16 cellular contexts compared by ENCODE assay signal in the genomic region with DNA sequence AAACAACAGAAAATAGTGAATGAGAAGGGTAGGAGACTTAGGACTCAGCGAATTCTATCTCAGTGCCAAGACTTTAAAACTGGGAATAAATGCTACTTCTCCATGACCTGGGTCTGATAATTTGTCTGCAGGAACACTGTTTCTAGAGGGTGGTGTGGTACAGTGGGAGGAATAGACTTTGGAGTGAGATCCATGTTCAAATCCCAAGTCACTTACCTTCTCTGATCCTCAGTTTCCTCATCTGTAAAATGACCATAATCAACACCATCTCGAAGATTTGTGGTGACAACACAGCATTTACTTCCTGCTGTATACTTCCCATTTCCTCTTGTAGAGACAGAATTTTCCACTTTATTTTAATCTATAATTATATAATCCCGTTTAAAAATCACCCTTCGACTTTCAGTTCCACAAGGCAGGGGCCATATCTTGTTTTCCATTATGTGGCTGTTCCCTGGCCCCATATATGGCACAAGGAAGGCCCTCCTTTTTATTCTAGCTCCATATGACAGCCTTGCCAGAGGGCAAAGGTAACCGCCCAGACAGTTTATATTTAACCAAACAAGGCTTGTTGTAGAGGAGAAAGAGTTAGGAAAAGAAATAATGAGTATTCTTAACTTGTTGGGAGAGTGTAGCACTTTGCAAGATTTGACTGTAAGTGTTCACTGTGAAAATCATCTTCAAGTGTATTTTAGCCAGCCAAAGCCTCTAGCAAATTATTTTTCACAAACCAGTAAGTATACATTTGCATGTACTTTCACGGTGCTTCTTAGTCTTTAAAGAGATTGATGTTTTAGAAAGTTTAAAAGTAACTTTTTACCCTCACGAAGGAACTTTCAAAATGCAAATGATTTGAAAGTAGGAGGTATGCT.
A peak's percentile ranks its signal among the peaks of the same experiment; 100 is the strongest.
DNase-seq lines count a peak whose midpoint lies in the region; ATAC-seq and TF ChIP-seq lines count a peak whose summit lies in the region.
"Had no signal": no experiment of that assay in that cellular context is flagged by ENCODE, and none has a peak within 500 bp of the region (broad histone marks: within the 10 kb centered on the region; RNA-seq: fewer than 3 reads in every experiment).

No MANE protein-coding gene starts in this region.

- H3K4me1 ChIP-seq in gastroesophageal sphincter, result peaks cover 0 to 48% (median 13%) of the 10 kb centered on the region in 3 donors

- TF ChIP-seq CTCF in gastroesophageal sphincter (IDR thresholded peaks at IDR 0.05), result no peak

- H3K27ac ChIP-seq in gastroesophageal sphincter, result peak overlapping the region in 3 of 4 donors; percentile 46 to 57 (median 51)

- H3K36me3 ChIP-seq in gastroesophageal sphincter, result no peaks in the 10 kb centered on the region

- ATAC-seq in GM18519 (IDR thresholded peaks at IDR 0.05; ENCODE audit: low FRiP score, unreplicated experiment) (peak; percentile 55), GM21515 (IDR thresholded peaks at IDR 0.05; ENCODE audit: unreplicated experiment) (peak; percentile 54), HG03095 (IDR thresholded peaks at IDR 0.05; ENCODE audit: unreplicated experiment) (peak; percentile 59), gastroesophageal sphincter (no peak)
- no peak for ATAC-seq in activated CD8-positive, alpha-beta memory T cell treated with anti-CD3 and anti-CD28 coated beads, Interleukin-2, amount 10 ng/mL, durations not matched to agents 7 days and 5 days
- ATAC-seq in stimulated activated naive B cell treated with anti-CD40 and anti-IgM and Interleukin-4, amounts not matched to agents 10 μg/mL and 1 μg/mL and 100 μg/mL, for 72 hours (replicated peaks), result no peak
- ATAC-seq: left cardiac atrium had no signal

- TF ChIP-seq EP300 in gastroesophageal sphincter (IDR thresholded peaks at IDR 0.05), result no peak

- H3K4me1 Mint-ChIP-seq in activated CD4-positive, alpha-beta memory T cell treated with anti-CD3 and anti-CD28 coated beads, Interleukin-2, amount 10 ng/mL, durations not matched to agents 7 days and 5 days, result no peaks in the 10 kb centered on the region
- H3K4me1 Mint-ChIP-seq in activated CD8-positive, alpha-beta memory T cell treated with anti-CD3 and anti-CD28 coated beads, Interleukin-2, amount 10 ng/mL, durations not matched to agents 7 days and 5 days, result no peaks in the 10 kb centered on the region
- no peaks in the 10 kb centered on the region for H3K4me1 Mint-ChIP-seq in stimulated activated naive B cell treated with anti-CD40 and anti-IgM and Interleukin-4, amounts not matched to agents 10 μg/mL and 1 μg/mL and 100 μg/mL, for 72 hours
- H3K4me1 Mint-ChIP-seq: activated naive CD4-positive, alpha-beta T cell treated with anti-CD3 and anti-CD28 coated beads, Interleukin-2, amount 50 U/mL, for 24 hours had no signal

- CTCF ChIA-PET in activated CD4-positive, alpha-beta memory T cell treated with anti-CD3 and anti-CD28 coated beads, Interleukin-2, amount 10 ng/mL, durations not matched to agents 7 days and 5 days (lab: Charles Lee), result no interaction called here
- CTCF ChIA-PET in activated CD8-positive, alpha-beta memory T cell treated with anti-CD3 and anti-CD28 coated beads, Interleukin-2, amount 10 ng/mL, durations not matched to agents 7 days and 5 days (lab: Charles Lee), result no interaction called here

- no peaks in the 10 kb centered on the region for H3K9me3 Mint-ChIP-seq in activated CD4-positive, alpha-beta memory T cell treated with anti-CD3 and anti-CD28 coated beads, Interleukin-2, amount 10 ng/mL, durations not matched to agents 7 days and 5 days
- H3K9me3 Mint-ChIP-seq in activated CD8-positive, alpha-beta memory T cell treated with anti-CD3 and anti-CD28 coated beads, Interleukin-2, amount 10 ng/mL, durations not matched to agents 7 days and 5 days (ENCODE audit: low read depth), result no peaks in the 10 kb centered on the region
- H3K9me3 Mint-ChIP-seq in stimulated activated naive B cell treated with anti-CD40 and anti-IgM and Interleukin-4, amounts not matched to agents 10 μg/mL and 1 μg/mL and 100 μg/mL, for 72 hours, result no peaks in the 10 kb centered on the region
- H3K9me3 Mint-ChIP-seq: activated naive CD4-positive, alpha-beta T cell treated with anti-CD3 and anti-CD28 coated beads, Interleukin-2, amount 50 U/mL, for 24 hours; HFFc6; IgD-negative memory B cell had no signal

- 52 to 69% methylated on average over 5 to 7 of the region's 7 CpGs for WGBS in gastroesophageal sphincter (ENCODE audit: low coverage in 1 of 2), 2 donors

- POLR2A ChIA-PET in activated CD4-positive, alpha-beta memory T cell treated with anti-CD3 and anti-CD28 coated beads, Interleukin-2, amount 10 ng/mL, durations not matched to agents 7 days and 5 days (lab: Charles Lee), result no interaction called here

- H3K27me3 Mint-ChIP-seq in activated CD4-positive, alpha-beta memory T cell treated with anti-CD3 and anti-CD28 coated beads, Interleukin-2, amount 10 ng/mL, durations not matched to agents 7 days and 5 days, result peaks cover 22% of the 10 kb centered on the region
- peaks cover 23% of the 10 kb centered on the region for H3K27me3 Mint-ChIP-seq in activated CD8-positive, alpha-beta memory T cell treated with anti-CD3 and anti-CD28 coated beads, Interleukin-2, amount 10 ng/mL, durations not matched to agents 7 days and 5 days
- H3K27me3 Mint-ChIP-seq in stimulated activated naive B cell treated with anti-CD40 and anti-IgM and Interleukin-4, amounts not matched to agents 10 μg/mL and 1 μg/mL and 100 μg/mL, for 72 hours, result peaks cover 10 to 15% of the 10 kb centered on the region in 2 donors
- H3K27me3 Mint-ChIP-seq: activated naive CD4-positive, alpha-beta T cell treated with anti-CD3 and anti-CD28 coated beads, Interleukin-2, amount 50 U/mL, for 24 hours had no signal

- H3K36me3 Mint-ChIP-seq in activated CD4-positive, alpha-beta memory T cell treated with anti-CD3 and anti-CD28 coated beads, Interleukin-2, amount 10 ng/mL, durations not matched to agents 7 days and 5 days (ENCODE audit: low read depth), result no peaks in the 10 kb centered on the region
- no peaks in the 10 kb centered on the region for H3K36me3 Mint-ChIP-seq in activated CD8-positive, alpha-beta memory T cell treated with anti-CD3 and anti-CD28 coated beads, Interleukin-2, amount 10 ng/mL, durations not matched to agents 7 days and 5 days
- H3K36me3 Mint-ChIP-seq in stimulated activated naive B cell treated with anti-CD40 and anti-IgM and Interleukin-4, amounts not matched to agents 10 μg/mL and 1 μg/mL and 100 μg/mL, for 72 hours, result no peaks in the 10 kb centered on the region
- H3K36me3 Mint-ChIP-seq: activated naive CD4-positive, alpha-beta T cell treated with anti-CD3 and anti-CD28 coated beads, Interleukin-2, amount 50 U/mL, for 24 hours; IgD-negative memory B cell had no signal

- no peak for DNase-seq in activated CD4-positive, alpha-beta memory T cell treated with anti-CD3 and anti-CD28 coated beads, Interleukin-2, amount 10 ng/mL, durations not matched to agents 7 days and 5 days
- no peak for DNase-seq in activated CD8-positive, alpha-beta memory T cell treated with anti-CD3 and anti-CD28 coated beads, Interleukin-2, amount 10 ng/mL, durations not matched to agents 7 days and 5 days
- no peak for DNase-seq in stimulated activated naive B cell treated with anti-CD40 and anti-IgM and Interleukin-4, amounts not matched to agents 10 μg/mL and 1 μg/mL and 100 μg/mL, for 72 hours
- no peak for DNase-seq in T-helper 9 cell
- DNase-seq: activated CD4-positive, alpha-beta T cell treated with anti-CD3 and anti-CD28 coated beads, Interleukin-2, amount 50 U/mL, for 48 hours; DND-41; HFFc6; left cardiac atrium; NCI-H187; NK-92 treated with Interleukin-12 subunit alpha and Interleukin-12 subunit beta, amount 100 ng/mL, for 24 hours had no signal

- H3K27ac Mint-ChIP-seq in activated CD4-positive, alpha-beta memory T cell treated with anti-CD3 and anti-CD28 coated beads, Interleukin-2, amount 10 ng/mL, durations not matched to agents 7 days and 5 days, result no peak overlapping the region
- H3K27ac Mint-ChIP-seq in activated CD8-positive, alpha-beta memory T cell treated with anti-CD3 and anti-CD28 coated beads, Interleukin-2, amount 10 ng/mL, durations not matched to agents 7 days and 5 days, result no peak overlapping the region
- no peak overlapping the region for H3K27ac Mint-ChIP-seq in stimulated activated naive B cell treated with anti-CD40 and anti-IgM and Interleukin-4, amounts not matched to agents 10 μg/mL and 1 μg/mL and 100 μg/mL, for 72 hours
- H3K27ac Mint-ChIP-seq: activated naive CD4-positive, alpha-beta T cell treated with anti-CD3 and anti-CD28 coated beads, Interleukin-2, amount 50 U/mL, for 24 hours; HFFc6; IgD-negative memory B cell had no signal

- H3K4me3 Mint-ChIP-seq in activated CD4-positive, alpha-beta memory T cell treated with anti-CD3 and anti-CD28 coated beads, Interleukin-2, amount 10 ng/mL, durations not matched to agents 7 days and 5 days, result no peak overlapping the region
- H3K4me3 Mint-ChIP-seq in activated CD8-positive, alpha-beta memory T cell treated with anti-CD3 and anti-CD28 coated beads, Interleukin-2, amount 10 ng/mL, durations not matched to agents 7 days and 5 days, result no peak overlapping the region
- H3K4me3 Mint-ChIP-seq in stimulated activated naive B cell treated with anti-CD40 and anti-IgM and Interleukin-4, amounts not matched to agents 10 μg/mL and 1 μg/mL and 100 μg/mL, for 72 hours, result no peak overlapping the region
- H3K4me3 Mint-ChIP-seq: activated naive CD4-positive, alpha-beta T cell treated with anti-CD3 and anti-CD28 coated beads, Interleukin-2, amount 50 U/mL, for 24 hours; HFFc6; IgD-negative memory B cell had no signal

- no peak for TF ChIP-seq POLR2A in gastroesophageal sphincter (IDR thresholded peaks at IDR 0.05)

- H3K27me3 ChIP-seq in gastroesophageal sphincter, result no peaks in the 10 kb centered on the region

- H3K4me3 ChIP-seq in gastroesophageal sphincter, result no peak overlapping the region

- no peaks in the 10 kb centered on the region for H3K9me3 ChIP-seq in gastroesophageal sphincter

Comparison
In these comparisons a context has a peak if more than half of its experiments do, and no peak if none do; other contexts are left out.
1. ATAC-seq: peak in GM18519 (single experiment), GM21515 (single experiment) and HG03095 (single experiment); none in gastroesophageal sphincter (single experiment), activated CD8-positive, alpha-beta memory T cell treated with anti-CD3 and anti-CD28 coated beads, Interleukin-2, amount 10 ng/mL, durations not matched to agents 7 days and 5 days (single experiment) and stimulated activated naive B cell treated with anti-CD40 and anti-IgM and Interleukin-4, amounts not matched to agents 10 μg/mL and 1 μg/mL and 100 μg/mL, for 72 hours (0 of 2).